Comparison of ENCODE assay signal across 22 cellular contexts in genomic region chr9:6000955-6001354, GRCh38. TPM values are rescaled to one million over a fixed set of nuclear protein-coding genes. Genes with fewer than 3 reads are reported as not detected.
DNase-seq lines count a peak whose midpoint lies in the region; ATAC-seq and TF ChIP-seq lines count a peak whose summit lies in the region.
"Had no signal": no experiment of that assay in that cellular context is flagged by ENCODE, and none has a peak within 500 bp of the region (broad histone marks: within the 10 kb centered on the region; RNA-seq: fewer than 3 reads in every experiment).

No MANE protein-coding gene starts in this region.

- peak overlapping the region in 1 of 2 donors; percentile 38 for H3K4me3 Mint-ChIP-seq in activated T-cell treated with anti-CD3 and anti-CD28 coated beads, Interleukin-2, amount 50 U/mL, for 72 hours
- no peak overlapping the region for H3K4me3 Mint-ChIP-seq in activated T-cell treated with anti-CD3 and anti-CD28 coated beads, Interleukin-2, amount 50 U/mL, for 24 hours
- no peak overlapping the region for H3K4me3 Mint-ChIP-seq in T-helper 17 cell
- H3K4me3 Mint-ChIP-seq: CD4-positive, CD25-positive, alpha-beta regulatory T cell had no signal

- H3K4me1 ChIP-seq in HEK293 (ENCODE audit: control insufficient read depth, insufficient read depth, low read length), result peaks cover 4% of the 10 kb centered on the region; the same call in 1 of the 2 replicates

- no peaks in the 10 kb centered on the region for H3K9me3 ChIP-seq in HEK293 (ENCODE audit: control insufficient read depth, insufficient read depth, low read depth, low read length)
- no peaks in the 10 kb centered on the region for H3K9me3 ChIP-seq in T-helper 17 cell (ENCODE audit: control insufficient read depth, low read length, poor library complexity, severe bottlenecking)
- H3K9me3 ChIP-seq: BLaER1, Caco-2, SJSA1 had no signal

- no peak for DNase-seq in activated T-cell treated with anti-CD3 and anti-CD28 coated beads, Interleukin-2, amount 50 U/mL, for 72 hours
- DNase-seq in activated T-cell treated with anti-CD3 and anti-CD28 coated beads, Interleukin-2, amount 50 U/mL, for 24 hours, result no peak
- DNase-seq in T-helper 17 cell (no peak), cerebellum (ENCODE audit: low spot score) (no peak), NCI-H2227 treated with DMSO at 0.1 percent for 48 hours (lab: John Stamatoyannopoulos, UW) (no peak), islet precursor cell (no peak)
- DNase-seq: Caco-2; CD4-positive, CD25-positive, alpha-beta regulatory T cell; Kasumi-1; MV-4-11; NCI-H1105 treated with DMSO at 0.1 percent for 48 hours; NCI-H1694; NCI-H2029 treated with DMSO at 0.1 percent for 48 hours; NCI-H2171; NCI-H345; NCI-H510A treated with DMSO at 0.1 percent for 48 hours; NCI-H748 treated with DMSO at 0.1 percent for 48 hours; Right ventricle myocardium superior; RPMI8226 had no signal

- CTCF ChIA-PET in HEK293 (lab: Yijun Ruan, JAX), result interaction anchor here (0.9 kb wide), 1 partner anchor 8 kb away, joined by 3 read pairs; no protein-coding TSS in a partner anchor

- TF ChIP-seq CTCF in HEK293 (tag by site-specific recombination; IDR thresholded peaks at IDR 0.05), result no peak

- POLR2A ChIA-PET in HEK293 (lab: Yijun Ruan, JAX), result no interaction called here

- H3K36me3 ChIP-seq in HEK293 (ENCODE audit: control insufficient read depth in 2 of 2, insufficient read depth in 1 of 2, low read length in 2 of 2), result peaks cover 3 to 4% of the 10 kb centered on the region in 2 experiments

- H3K9me3 Mint-ChIP-seq in activated T-cell treated with anti-CD3 and anti-CD28 coated beads, Interleukin-2, amount 50 U/mL, for 72 hours, result no peaks in the 10 kb centered on the region
- no peaks in the 10 kb centered on the region for H3K9me3 Mint-ChIP-seq in activated T-cell treated with anti-CD3 and anti-CD28 coated beads, Interleukin-2, amount 50 U/mL, for 24 hours
- H3K9me3 Mint-ChIP-seq: CD4-positive, CD25-positive, alpha-beta regulatory T cell had no signal

- H3K27ac ChIP-seq in HEK293 (ENCODE audit: extremely low read depth, low read depth, low read length), result no peak overlapping the region
- H3K27ac ChIP-seq: BLaER1, SJSA1 had no signal

- H3K27me3 Mint-ChIP-seq in activated T-cell treated with anti-CD3 and anti-CD28 coated beads, Interleukin-2, amount 50 U/mL, for 72 hours (ENCODE audit: low read depth), result no peaks in the 10 kb centered on the region
- H3K27me3 Mint-ChIP-seq in activated T-cell treated with anti-CD3 and anti-CD28 coated beads, Interleukin-2, amount 50 U/mL, for 24 hours, result no peaks in the 10 kb centered on the region
- H3K27me3 Mint-ChIP-seq in T-helper 17 cell, result no peaks in the 10 kb centered on the region
- H3K27me3 Mint-ChIP-seq: CD4-positive, CD25-positive, alpha-beta regulatory T cell had no signal

- ATAC-seq in activated T-cell treated with anti-CD3 and anti-CD28 coated beads, Interleukin-2, amount 50 U/mL, for 72 hours (replicated peaks in 1 of 2), result no peak
- no peak for ATAC-seq in T-helper 17 cell

- peak overlapping the region; percentile 43 for H3K27ac Mint-ChIP-seq in activated T-cell treated with anti-CD3 and anti-CD28 coated beads, Interleukin-2, amount 50 U/mL, for 72 hours
- no peak overlapping the region for H3K27ac Mint-ChIP-seq in activated T-cell treated with anti-CD3 and anti-CD28 coated beads, Interleukin-2, amount 50 U/mL, for 24 hours
- H3K27ac Mint-ChIP-seq in T-helper 17 cell, result peak overlapping the region; percentile 80

- H3K4me3 ChIP-seq in HEK293 (ENCODE audit: low read depth, low read length), result no peak overlapping the region
- H3K4me3 ChIP-seq: BLaER1, SJSA1 had no signal

- H3K36me3 Mint-ChIP-seq in activated T-cell treated with anti-CD3 and anti-CD28 coated beads, Interleukin-2, amount 50 U/mL, for 72 hours (ENCODE audit: insufficient read depth in 2 of 2), result peaks cover 0 to 6% of the 10 kb centered on the region in 2 donors
- peaks cover 19% of the 10 kb centered on the region for H3K36me3 Mint-ChIP-seq in activated T-cell treated with anti-CD3 and anti-CD28 coated beads, Interleukin-2, amount 50 U/mL, for 24 hours (ENCODE audit: low read depth)
- peaks cover 12% of the 10 kb centered on the region for H3K36me3 Mint-ChIP-seq in T-helper 17 cell (ENCODE audit: low read depth)

- peaks cover 51% of the 10 kb centered on the region for H3K4me1 Mint-ChIP-seq in activated T-cell treated with anti-CD3 and anti-CD28 coated beads, Interleukin-2, amount 50 U/mL, for 72 hours (ENCODE audit: low read depth)
- peaks cover 58% of the 10 kb centered on the region for H3K4me1 Mint-ChIP-seq in activated T-cell treated with anti-CD3 and anti-CD28 coated beads, Interleukin-2, amount 50 U/mL, for 24 hours (ENCODE audit: low read depth)
- peaks cover 36% of the 10 kb centered on the region for H3K4me1 Mint-ChIP-seq in T-helper 17 cell

TF ChIP-seq in HEK293, 187 proteins besides CTCF, POLR2A, EP300 and RAD21:
- peak; percentile 97 for TF ChIP-seq SCRT1 (tag by site-specific recombination; IDR thresholded peaks at IDR 0.05; ENCODE audit: borderline replicate concordance)
- peak; percentile 56 for TF ChIP-seq ZIC2 (tag by site-specific recombination; IDR thresholded peaks at IDR 0.05)
- peak; percentile 97 for TF ChIP-seq SCRT2 (tag by site-specific recombination; IDR thresholded peaks at IDR 0.05)
- no peak for TF ChIP-seq ZBTB48 (tag by site-specific recombination; IDR thresholded peaks at IDR 0.05)

RNA-seq across cellular contexts. Expression of gene RANBP6, which starts 14.5 kb away (rescaled TPM):
- total RNA-seq in activated T-cell treated with anti-CD3 and anti-CD28 coated beads, Interleukin-2, amount 50 U/mL, for 72 hours, result 10 to 100 TPM; 25.1 to 26.8 TPM
- 10 to 100 TPM; 30.4 to 32.2 TPM for total RNA-seq in T-helper 17 cell
- 52.1 TPM for total RNA-seq in cerebellum
